In the genomic region with DNA sequence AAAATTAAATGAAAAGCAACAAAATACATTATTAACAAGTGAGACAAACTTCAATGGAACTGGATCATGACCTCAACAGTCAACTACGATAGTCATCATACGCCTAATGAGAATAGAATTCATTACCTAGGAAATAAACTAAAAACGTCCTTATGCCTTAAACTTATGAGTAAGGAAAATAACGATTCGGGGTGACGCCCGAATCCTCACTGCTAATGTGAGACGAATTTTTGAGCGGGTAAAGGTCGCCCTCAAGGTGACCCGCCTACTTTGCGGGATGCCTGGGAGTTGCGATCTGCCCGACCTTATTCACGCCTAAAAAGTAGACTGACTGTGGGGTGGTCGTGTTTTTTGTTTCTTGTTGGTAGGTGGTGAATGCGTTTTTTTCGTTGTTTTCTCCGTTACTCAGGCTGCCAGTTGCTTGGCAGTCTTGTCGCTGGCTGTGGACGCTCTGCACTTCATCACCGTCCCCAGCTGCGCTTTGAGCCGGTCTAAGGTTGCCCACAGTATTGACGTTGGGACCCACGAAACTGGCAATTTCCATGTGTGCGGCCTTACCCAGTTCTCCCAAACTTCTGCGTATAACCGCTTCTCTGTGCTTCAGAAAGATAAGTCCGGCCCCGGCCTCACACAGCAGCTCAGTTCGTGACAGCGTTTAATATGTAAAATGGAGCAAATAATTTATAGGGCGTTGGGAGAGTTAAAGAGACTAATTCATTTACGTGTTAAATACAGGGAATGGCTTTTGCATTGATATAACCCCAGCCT, we compare ENCODE assay signal across 8 cellular contexts. TPM values are rescaled to one million over a fixed set of nuclear protein-coding genes. Genes with fewer than 3 reads are reported as not detected.
DNase-seq lines count a peak whose midpoint lies in the region; FAIRE-seq and TF ChIP-seq lines count a peak whose summit lies in the region.

No MANE protein-coding gene starts in this region.

- peaks cover 11 to 34% (median 28%) of the 10 kb centered on the region in 3 experiments; a peak in 6 of 7 replicates for H3K36me3 Mint-ChIP-seq in H9 (ENCODE audit: insufficient read depth in 1 of 3, low read depth in 3 of 3)
- peaks cover 20% of the 10 kb centered on the region for H3K36me3 Mint-ChIP-seq in activated naive CD4-positive, alpha-beta T cell treated with anti-CD3 and anti-CD28 coated beads for 36 hours (ENCODE audit: low read depth)

- H3K27ac ChIP-seq in H9 (ENCODE audit: insufficient read length, low read depth, low read length) (peak overlapping the region; percentile 75), temporal lobe (ENCODE audit: low read depth, low read length) (peak overlapping the region; percentile 91)

- H3K9me3 Mint-ChIP-seq in H9 = no peaks in the 10 kb centered on the region; a peak in 1 of 5 replicates
- H3K9me3 Mint-ChIP-seq in activated naive CD4-positive, alpha-beta T cell treated with anti-CD3 and anti-CD28 coated beads for 36 hours = no peaks in the 10 kb centered on the region

- no CpG with 5 or more reads among the region's 35 CpGs for WGBS in H9 (ENCODE audit: extremely low coverage, insufficient read length, low lambda C conversion rate)

- intact Hi-C loops in activated naive CD4-positive, alpha-beta T cell treated with anti-CD3 and anti-CD28 coated beads for 36 hours (cut with micrococcal nuclease) = loop anchor here (1.0 to 2.0 kb wide), 4 partner anchors 34 to 572 kb away; partner anchors contain the start of genes CYB5R3, SMDT1 and TTLL12

- no peak overlapping the region for H4K91ac ChIP-seq in H9 (ENCODE audit: insufficient read length, low read depth, low read length)

- H3K4me1 Mint-ChIP-seq in H9 = peaks cover 40 to 42% of the 10 kb centered on the region in 2 experiments
- H3K4me1 Mint-ChIP-seq in activated naive CD4-positive, alpha-beta T cell treated with anti-CD3 and anti-CD28 coated beads for 36 hours (ENCODE audit: low read depth) = peaks cover 44% of the 10 kb centered on the region

- H3K14ac ChIP-seq in H9 (ENCODE audit: insufficient read depth, low read length) = no peak overlapping the region

- H2BK5ac ChIP-seq in H9 (ENCODE audit: insufficient read length, low read length) = peak overlapping the region; percentile 88

- no peak overlapping the region for H3K4ac ChIP-seq in H9 (ENCODE audit: low read depth, low read length)

- peak overlapping the region; percentile 100 for H3K27ac Mint-ChIP-seq in H9
- H3K27ac Mint-ChIP-seq in activated naive CD4-positive, alpha-beta T cell treated with anti-CD3 and anti-CD28 coated beads for 36 hours = peak overlapping the region; percentile 100

- no peak overlapping the region for H4K5ac ChIP-seq in H9 (ENCODE audit: insufficient read length, low read depth, low read length)

- H3K4me3 Mint-ChIP-seq in H9 = peak overlapping the region; percentile 93 to 94
- peak overlapping the region; percentile 91 for H3K4me3 Mint-ChIP-seq in activated naive CD4-positive, alpha-beta T cell treated with anti-CD3 and anti-CD28 coated beads for 36 hours

- no peak overlapping the region for H2BK20ac ChIP-seq in H9 (ENCODE audit: low read depth, low read length, poor library complexity, severe bottlenecking)

- no peak overlapping the region for H2BK12ac ChIP-seq in H9 (ENCODE audit: insufficient read length, low read depth, low read length)

- H3K27me3 ChIP-seq in H9 (ENCODE audit: insufficient read depth, low read length) (no peaks in the 10 kb centered on the region), MG63 (no peaks in the 10 kb centered on the region)

- CTCF ChIA-PET in activated naive CD4-positive, alpha-beta T cell treated with anti-CD3 and anti-CD28 coated beads for 36 hours (lab: Charles Lee) = no interaction called here

- in situ Hi-C loops in G401 (cut with HindIII; ENCODE audit: low sequenced_read_pairs) = no loop called here

- peaks cover 12% of the 10 kb centered on the region for H3K79me1 ChIP-seq in H9 (ENCODE audit: insufficient read depth, low read depth, low read length, poor library complexity, severe bottlenecking)

- no peak overlapping the region for H3K56ac ChIP-seq in H9 (ENCODE audit: insufficient read length, low read depth, low read length)

- no peak overlapping the region for H2AFZ ChIP-seq in H9 (ENCODE audit: low read length)

- no peaks in the 10 kb centered on the region for H3K9me3 ChIP-seq in H9 (ENCODE audit: control insufficient read depth, low read depth, low read length)
- no peaks in the 10 kb centered on the region for H3K9me3 ChIP-seq in MG63

- peak overlapping the region; percentile 41 for H3T11ph ChIP-seq in H9 (ENCODE audit: low read length)

- peaks cover 5% of the 10 kb centered on the region for H3K23me2 ChIP-seq in H9 (ENCODE audit: insufficient read length, low read depth, low read length, poor library complexity, severe bottlenecking)

- H3K36me3 ChIP-seq in MG63 = peaks cover 40% of the 10 kb centered on the region

- H3K27me3 Mint-ChIP-seq in H9 (ENCODE audit: low read depth) = peaks cover 2% of the 10 kb centered on the region
- H3K27me3 Mint-ChIP-seq in activated naive CD4-positive, alpha-beta T cell treated with anti-CD3 and anti-CD28 coated beads for 36 hours (ENCODE audit: low read depth) = no peaks in the 10 kb centered on the region

- peak overlapping the region; percentile 71 for H3K4me3 ChIP-seq in MG63

- H4K8ac ChIP-seq in H9 (replicated peaks; ENCODE audit: insufficient read length, low read depth, low read length) = no peak overlapping the region

- no peak overlapping the region for H3K23ac ChIP-seq in H9 (ENCODE audit: insufficient read length, low read depth, low read length)

- peaks cover 3% of the 10 kb centered on the region; the same call in 1 of the 2 replicates for H3K4me1 ChIP-seq in H9 (ENCODE audit: insufficient read depth, low read length)

- no peak overlapping the region for H2AK5ac ChIP-seq in H9 (ENCODE audit: insufficient read length, low read length)

- peak; percentile 66 for FAIRE-seq in frontal cortex (lab: Jason Lieb, UNC)

- no peak overlapping the region for H2BK15ac ChIP-seq in H9 (ENCODE audit: low read depth, low read length)

- no peaks in the 10 kb centered on the region for H4K20me1 ChIP-seq in H9 (ENCODE audit: control insufficient read depth, insufficient read depth, insufficient read length)

- H3K9ac ChIP-seq in H9 (ENCODE audit: extremely low read depth, insufficient read length, low read length) = peak overlapping the region; percentile 84

- H3K18ac ChIP-seq in H9 (ENCODE audit: insufficient read length, low read depth, low read length) = peak overlapping the region; percentile 2

- no peak overlapping the region for H2BK120ac ChIP-seq in H9 (ENCODE audit: low read depth, low read length, poor library complexity, severe bottlenecking)

- peak overlapping the region; percentile 42 for H3K4me2 ChIP-seq in H9 (ENCODE audit: insufficient read depth, insufficient read length, low read length)

- peaks cover 31% of the 10 kb centered on the region for H3K79me2 ChIP-seq in H9 (ENCODE audit: insufficient read depth, low read length)

- no peak for TF ChIP-seq CTCF in H9 (conservative IDR thresholded peaks at IDR 0.05)

- peak; percentile 94 for DNase-seq in G401 (ENCODE audit: low spot score)
- DNase-seq in H9 = peak; percentile 97
- DNase-seq in MG63 = peak; percentile 95
- peak; percentile 96 for DNase-seq in SIG-M5 (lab: John Stamatoyannopoulos, UW)
- DNase-seq in activated naive CD4-positive, alpha-beta T cell treated with anti-CD3 and anti-CD28 coated beads for 36 hours = peak; percentile 92
- peak in 1 of 2 donors; percentile 73 for DNase-seq in frontal cortex (ENCODE audit: low spot score in 2 of 2)
- peak in 54 of 56 donors; percentile 13 to 90 (median 72) for DNase-seq in nucleus accumbens (lab: John Stamatoyannopoulos, UW)

RNA-seq across cellular contexts. Expression of gene POLDIP3, which starts 0.6 kb away (rescaled TPM):
- total RNA-seq in G401 (2014; rRNA removed; shearing (Covaris generic)) = 11.1 and 14.7 TPM in 2 replicates
- total RNA-seq in H9 (2021) (90.8 and 91.6 TPM in 2 replicates), frontal cortex (28.5 TPM), temporal lobe (28.5 TPM)
- 16.3 and 17.7 TPM in 2 replicates for total RNA-seq in MG63 (2014; rRNA removed; shearing (Covaris generic); ENCODE audit: low replicate concordance)
- total RNA-seq in activated naive CD4-positive, alpha-beta T cell treated with anti-CD3 and anti-CD28 coated beads for 36 hours = 10 to 100 TPM; 83.7 to 93.8 TPM

RNA-seq across cellular contexts. Expression of gene ATP5MGL, which starts 25.1 kb away (rescaled TPM):
- not detected in 2 replicates for total RNA-seq in G401 (2014; rRNA removed; shearing (Covaris generic))
- total RNA-seq in H9 (2021) (0.48 and 0.68 TPM in 2 replicates), frontal cortex (0.82 TPM), temporal lobe (0.49 TPM)
- not detected in 2 replicates for total RNA-seq in MG63 (2014; rRNA removed; shearing (Covaris generic); ENCODE audit: low replicate concordance)
- under 1 TPM in 1 of 2 experiments, not detected in 1; 0.40 TPM for total RNA-seq in activated naive CD4-positive, alpha-beta T cell treated with anti-CD3 and anti-CD28 coated beads for 36 hours

RNA-seq across cellular contexts. Expression of gene CYB5R3, which starts 33.9 kb away (rescaled TPM):
- 39.0 and 44.6 TPM in 2 replicates for total RNA-seq in G401 (2014; rRNA removed; shearing (Covaris generic))
- 97.4 and 99.7 TPM in 2 replicates for total RNA-seq in H9 (2021)
- 48.3 and 76.3 TPM in 2 replicates for total RNA-seq in MG63 (2014; rRNA removed; shearing (Covaris generic); ENCODE audit: low replicate concordance)
- total RNA-seq in activated naive CD4-positive, alpha-beta T cell treated with anti-CD3 and anti-CD28 coated beads for 36 hours = 10 to 100 TPM; 61.2 to 63.9 TPM
- 11.8 TPM for total RNA-seq in frontal cortex
- total RNA-seq in temporal lobe = 15.5 TPM
